In the genomic region with DNA sequence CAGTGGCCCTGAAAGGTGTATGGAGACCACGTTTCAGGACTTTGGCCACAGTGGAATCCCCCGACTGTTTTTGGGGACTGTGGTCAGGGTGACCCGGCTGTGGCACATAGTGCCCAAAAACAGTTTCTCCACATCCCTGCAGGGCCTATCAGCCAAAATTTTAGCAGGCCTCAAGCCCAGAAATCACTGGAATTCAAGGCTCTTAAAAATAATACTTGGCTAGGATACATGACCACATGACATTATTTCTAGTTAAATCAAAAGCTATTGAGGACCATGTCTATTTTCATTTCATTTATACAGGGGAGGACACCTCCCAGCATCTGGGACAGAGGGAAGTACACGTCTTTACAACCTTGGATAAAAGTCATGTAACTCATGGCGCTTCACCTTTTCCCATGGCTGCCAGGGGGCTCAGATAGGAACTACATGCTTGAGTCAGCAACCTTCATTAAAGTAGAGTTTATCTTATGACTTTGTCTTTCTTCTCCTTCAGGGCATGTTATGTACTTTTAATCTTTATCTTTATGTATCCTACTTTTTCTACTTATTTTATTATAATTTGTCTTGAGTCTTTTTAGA, we compare ENCODE assay signal across 1 cellular context.
A peak's percentile ranks its signal among the peaks of the same experiment; 100 is the strongest.
TF ChIP-seq lines count a peak whose summit lies in the region.

No MANE protein-coding gene starts in this region.

TF ChIP-seq in K562, 482 proteins besides CTCF, POLR2A, EP300 and RAD21:
- TF ChIP-seq GTF2A2 (tag; IDR thresholded peaks at IDR 0.05): 0 out of 2 replicates have a peak, but pooled peaks have one; percentile 3
- TF ChIP-seq, protein P1, sequence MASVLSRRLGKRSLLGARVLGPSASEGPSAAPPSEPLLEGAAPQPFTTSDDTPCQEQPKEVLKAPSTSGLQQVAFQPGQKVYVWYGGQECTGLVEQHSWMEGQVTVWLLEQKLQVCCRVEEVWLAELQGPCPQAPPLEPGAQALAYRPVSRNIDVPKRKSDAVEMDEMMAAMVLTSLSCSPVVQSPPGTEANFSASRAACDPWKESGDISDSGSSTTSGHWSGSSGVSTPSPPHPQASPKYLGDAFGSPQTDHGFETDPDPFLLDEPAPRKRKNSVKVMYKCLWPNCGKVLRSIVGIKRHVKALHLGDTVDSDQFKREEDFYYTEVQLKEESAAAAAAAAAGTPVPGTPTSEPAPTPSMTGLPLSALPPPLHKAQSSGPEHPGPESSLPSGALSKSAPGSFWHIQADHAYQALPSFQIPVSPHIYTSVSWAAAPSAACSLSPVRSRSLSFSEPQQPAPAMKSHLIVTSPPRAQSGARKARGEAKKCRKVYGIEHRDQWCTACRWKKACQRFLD (CRISPR knock-in tag; IDR thresholded peaks at IDR 0.05): peak; percentile 2; the same call in 1 of the 2 replicates
- TF ChIP-seq NFRKB (IDR thresholded peaks at IDR 0.05; ENCODE audit: low read depth): 0 out of 2 replicates have a peak, but pooled peaks have one; percentile 29
- TF ChIP-seq L3MBTL2 (IDR thresholded peaks at IDR 0.05): no peak; the same call in 1 of the 2 replicates
TF ChIP-seq in K562: peak in this region for 3.
